ENCODE assay signal across 7 cellular contexts in genomic region chr3:59052803-59053411, GRCh38. TPM values are rescaled to one million over a fixed set of nuclear protein-coding genes. Genes with fewer than 3 reads are reported as not detected.
DNase-seq lines count a peak whose midpoint lies in the region; ATAC-seq and TF ChIP-seq lines count a peak whose summit lies in the region.

No MANE protein-coding gene starts in this region.

- no peak for ATAC-seq in activated CD8-positive, alpha-beta T cell treated with anti-CD3 and anti-CD28 coated beads for 36 hours
- peak; percentile 16 for ATAC-seq in left lung
- no peak for ATAC-seq in HG03342 (IDR thresholded peaks at IDR 0.05; ENCODE audit: unreplicated experiment)
- no peak for ATAC-seq in GM18520 (IDR thresholded peaks at IDR 0.05; ENCODE audit: unreplicated experiment)

- H3K27me3 Mint-ChIP-seq in HFFc6 (ENCODE audit: insufficient read depth) = no peaks in the 10 kb centered on the region; the same call in 1 of the 2 replicates
- H3K27me3 Mint-ChIP-seq in activated CD8-positive, alpha-beta T cell treated with anti-CD3 and anti-CD28 coated beads for 36 hours = peaks cover 4% of the 10 kb centered on the region

- WGBS in ovary, 3 donors = 78 to 80% (median 79%) methylated on average over 2 of the region's 2 CpGs

- H3K27ac ChIP-seq in left lung (no peak overlapping the region), ovary (no peak overlapping the region)

- H3K4me3 ChIP-seq in left lung (no peak overlapping the region), ovary (no peak overlapping the region)

- H3K36me3 ChIP-seq in left lung (no peaks in the 10 kb centered on the region), ovary (no peaks in the 10 kb centered on the region)

- no peaks in the 10 kb centered on the region; the same call in 1 of the 2 replicates for H3K9me3 Mint-ChIP-seq in HFFc6
- H3K9me3 Mint-ChIP-seq in activated CD8-positive, alpha-beta T cell treated with anti-CD3 and anti-CD28 coated beads for 36 hours = no peaks in the 10 kb centered on the region

- intact Hi-C loops in activated CD8-positive, alpha-beta T cell treated with anti-CD3 and anti-CD28 coated beads for 36 hours (cut with micrococcal nuclease) = loop anchor here (2.0 kb wide), 2 partner anchors 58 to 412 kb away; no protein-coding TSS in a partner anchor
- intact Hi-C loops in left lung (cut with DNase I) = loop anchor here in 1 of 2 donors (10.0 kb wide), 1 partner anchor 418 kb away; no protein-coding TSS in a partner anchor
- intact Hi-C loops in ovary (cut with DNase I) = no loop called here

- no peak overlapping the region for H3K27ac Mint-ChIP-seq in HFFc6
- no peak overlapping the region for H3K27ac Mint-ChIP-seq in activated CD8-positive, alpha-beta T cell treated with anti-CD3 and anti-CD28 coated beads for 36 hours

- peaks cover 0 to 5% of the 10 kb centered on the region in 2 donors for H3K4me1 ChIP-seq in left lung
- H3K4me1 ChIP-seq in ovary (ENCODE audit: insufficient read depth) = no peaks in the 10 kb centered on the region

- TF ChIP-seq CTCF in HFFc6 (IDR thresholded peaks at IDR 0.05) (peak; percentile 89), left lung (IDR thresholded peaks at IDR 0.05) (peak; percentile 52 to 57), ovary (IDR thresholded peaks at IDR 0.05) (no peak)
- peak; percentile 66 for TF ChIP-seq CTCF in activated CD8-positive, alpha-beta T cell treated with anti-CD3 and anti-CD28 coated beads for 36 hours (IDR thresholded peaks at IDR 0.05)

- H3K36me3 Mint-ChIP-seq in HFFc6 (ENCODE audit: low read depth) = no peaks in the 10 kb centered on the region
- H3K36me3 Mint-ChIP-seq in activated CD8-positive, alpha-beta T cell treated with anti-CD3 and anti-CD28 coated beads for 36 hours (ENCODE audit: low read depth) = no peaks in the 10 kb centered on the region

- CTCF ChIA-PET in activated CD8-positive, alpha-beta T cell treated with anti-CD3 and anti-CD28 coated beads for 36 hours (lab: Charles Lee) = interaction anchor here (0.7 to 3.5 kb wide), 22 partner anchors 10 to 423 kb away, joined by 3 to 37 read pairs (median 3); no protein-coding TSS in a partner anchor

- TF ChIP-seq POLR2A in ovary (IDR thresholded peaks at IDR 0.05) = no peak

- no peaks in the 10 kb centered on the region for H3K9me3 ChIP-seq in left lung
- no peaks in the 10 kb centered on the region for H3K9me3 ChIP-seq in ovary

- H3K4me3 Mint-ChIP-seq in HFFc6 = no peak overlapping the region
- no peak overlapping the region for H3K4me3 Mint-ChIP-seq in activated CD8-positive, alpha-beta T cell treated with anti-CD3 and anti-CD28 coated beads for 36 hours

- H3K27me3 ChIP-seq in left lung (no peaks in the 10 kb centered on the region), ovary (no peaks in the 10 kb centered on the region)

- POLR2A ChIA-PET in activated CD8-positive, alpha-beta T cell treated with anti-CD3 and anti-CD28 coated beads for 36 hours (lab: Charles Lee) = no interaction called here

- peaks cover 27% of the 10 kb centered on the region for H3K4me1 Mint-ChIP-seq in HFFc6 (ENCODE audit: low read depth)
- H3K4me1 Mint-ChIP-seq in activated CD8-positive, alpha-beta T cell treated with anti-CD3 and anti-CD28 coated beads for 36 hours (ENCODE audit: low read depth) = peaks cover 3% of the 10 kb centered on the region

- DNase-seq in EL = peak; percentile 53
- peak; percentile 47 for DNase-seq in HFFc6
- peak; percentile 28 for DNase-seq in activated CD8-positive, alpha-beta T cell treated with anti-CD3 and anti-CD28 coated beads for 36 hours
- no peak for DNase-seq in left lung
- DNase-seq in ovary = no peak

- no peak for TF ChIP-seq EP300 in ovary (IDR thresholded peaks at IDR 0.05)

RNA-seq across cellular contexts. Expression of gene CFAP20DC, which starts 3.1 kb away (rescaled TPM):
- total RNA-seq in HFFc6 (2021; fragmentation: NEBNext Ultra II Directional; extraction: Animal tissue kit (Norgen Biotek cat#: 25700)) = 1 to 10 TPM; 1.2 to 2.6 (median 2.1) TPM
- 1 to 10 TPM; 1.4 to 1.5 TPM for total RNA-seq in activated CD8-positive, alpha-beta T cell treated with anti-CD3 and anti-CD28 coated beads for 36 hours
- total RNA-seq in left lung = 1 to 10 TPM; 1.2 to 1.4 TPM
- 1 to 10 TPM in 1 of 7 donors, under 1 TPM in 6; 0.10 to 1.4 (median 0.47) TPM for total RNA-seq in ovary
- polyA plus RNA-seq in ovary = 1 to 10 TPM in 1 of 2 donors, under 1 TPM in 1; 0.42 to 2.4 TPM

Comparison
In these comparisons a context has a peak if more than half of its experiments do, and no peak if none do; other contexts are left out.
1. DNase-seq: peak in EL (single experiment), HFFc6 (single experiment) and activated CD8-positive, alpha-beta T cell treated with anti-CD3 and anti-CD28 coated beads for 36 hours (single experiment); none in left lung (0 of 2) and ovary (0 of 5).
2. CTCF ChIP-seq: peak in HFFc6 (single experiment), activated CD8-positive, alpha-beta T cell treated with anti-CD3 and anti-CD28 coated beads for 36 hours (single experiment) and left lung (2 of 2); none in ovary (0 of 3).